In the genomic region with DNA sequence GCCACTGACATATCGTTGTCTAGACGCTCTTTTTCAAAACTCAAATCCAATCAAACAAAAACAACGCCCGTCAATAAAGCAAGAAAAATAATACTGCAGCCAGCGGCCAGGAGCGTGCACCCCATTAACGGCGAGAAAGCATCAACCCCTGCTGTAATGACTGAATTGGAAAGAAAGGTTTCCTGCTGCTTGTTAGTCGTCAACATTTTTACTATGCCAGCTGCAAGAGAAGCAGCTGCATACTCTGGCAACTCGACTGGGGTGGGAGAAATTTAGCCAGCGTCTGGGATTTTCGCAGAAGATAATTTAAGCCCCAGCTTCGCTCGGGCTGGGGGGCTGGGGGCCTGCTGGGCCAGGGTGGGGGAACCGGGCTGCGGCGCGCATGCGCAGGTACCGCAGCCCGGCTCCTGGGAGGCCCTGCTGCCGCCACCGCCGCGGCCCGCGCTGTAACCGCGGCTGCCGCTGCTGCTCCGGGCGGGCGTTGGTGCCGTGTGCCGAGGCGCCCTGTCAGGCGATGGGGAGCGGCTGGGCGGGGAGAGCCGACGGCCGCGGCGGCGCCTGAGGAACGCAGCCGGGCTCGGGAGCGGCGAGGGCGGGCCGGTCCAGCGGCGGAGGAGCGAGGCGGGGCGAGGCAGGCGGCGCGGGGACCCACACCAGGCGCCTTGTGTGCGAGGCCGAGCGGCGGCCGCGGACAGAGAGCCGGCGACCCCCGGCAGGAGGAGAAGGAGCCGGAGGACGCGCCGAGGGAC, we compare ENCODE assay signal across 8 cellular contexts. TPM values are rescaled to one million over a fixed set of nuclear protein-coding genes. Genes with fewer than 3 reads are reported as not detected.
DNase-seq lines count a peak whose midpoint lies in the region; ATAC-seq and TF ChIP-seq lines count a peak whose summit lies in the region.

No MANE protein-coding gene starts in this region.

- no peaks in the 10 kb centered on the region for H3K27me3 ChIP-seq in liver (ENCODE audit: control insufficient read depth in 4 of 4, insufficient read depth in 4 of 4, low read length in 3 of 4)

- peak overlapping the region; percentile 98 for H3K4me3 Mint-ChIP-seq in activated CD4-positive, alpha-beta T cell treated with anti-CD3 and anti-CD28 coated beads, Interleukin-2, amount 10 ng/mL, durations not matched to agents 24 days and 14 days

- peak; percentile 97 for DNase-seq in AG20443 (ENCODE audit: low spot score)
- DNase-seq in NCI-H510A (lab: John Stamatoyannopoulos, UW) = peak; percentile 31
- DNase-seq in activated CD4-positive, alpha-beta T cell treated with anti-CD3 and anti-CD28 coated beads, Interleukin-2, amount 10 ng/mL, durations not matched to agents 24 days and 14 days = peak; percentile 92
- DNase-seq in dedifferentiated amniotic fluid mesenchymal stem cell (ENCODE audit: extremely low spot score) = peak; percentile 68
- DNase-seq in stimulated activated CD4-positive, alpha-beta T cell treated with anti-CD3 and anti-CD28 coated beads, Interleukin-2, amount 100 ng/mL, for 48 hours = peak; percentile 41 to 58

- H3K27me3 Mint-ChIP-seq in activated CD4-positive, alpha-beta T cell treated with anti-CD3 and anti-CD28 coated beads, Interleukin-2, amount 10 ng/mL, durations not matched to agents 24 days and 14 days = no peaks in the 10 kb centered on the region

- ATAC-seq in GM19035 (IDR thresholded peaks at IDR 0.05; ENCODE audit: unreplicated experiment) = peak; percentile 49
- peak; percentile 56 for ATAC-seq in HG03280 (IDR thresholded peaks at IDR 0.05; ENCODE audit: unreplicated experiment)

- peak overlapping the region; percentile 76 to 98 (median 87) for H3K4me3 ChIP-seq in liver (ENCODE audit: low read depth in 1 of 3, low read length in 3 of 3)

- peak overlapping the region; percentile 85 to 88 for H3K27ac ChIP-seq in liver (ENCODE audit: low read depth in 1 of 2, low read length in 2 of 2)

- H3K9me3 ChIP-seq in liver (ENCODE audit: control insufficient read depth in 4 of 4, low read length in 3 of 4) = no peaks in the 10 kb centered on the region

- under 1% methylated on average over 74 of the region's 74 CpGs for WGBS in liver

- peaks cover 35% of the 10 kb centered on the region for H3K4me1 Mint-ChIP-seq in activated CD4-positive, alpha-beta T cell treated with anti-CD3 and anti-CD28 coated beads, Interleukin-2, amount 10 ng/mL, durations not matched to agents 24 days and 14 days

- H3K9me3 Mint-ChIP-seq in activated CD4-positive, alpha-beta T cell treated with anti-CD3 and anti-CD28 coated beads, Interleukin-2, amount 10 ng/mL, durations not matched to agents 24 days and 14 days = peaks cover 3% of the 10 kb centered on the region

- peak; percentile 0 for TF ChIP-seq CTCF in liver (IDR thresholded peaks at IDR 0.05; ENCODE audit: low read depth, low read length, missing input control)

- H3K36me3 ChIP-seq in liver (ENCODE audit: control insufficient read depth in 4 of 4, insufficient read depth in 3 of 4, low read depth in 1 of 4, low read length in 3 of 4) = no peaks in the 10 kb centered on the region

- peak overlapping the region; percentile 93 for H3K27ac Mint-ChIP-seq in activated CD4-positive, alpha-beta T cell treated with anti-CD3 and anti-CD28 coated beads, Interleukin-2, amount 10 ng/mL, durations not matched to agents 24 days and 14 days

- peaks cover 2 to 19% (median 13%) of the 10 kb centered on the region in 4 donors for H3K4me1 ChIP-seq in liver (ENCODE audit: control insufficient read depth in 4 of 4, insufficient read depth in 4 of 4, low read length in 3 of 4)

- intact Hi-C loops in activated CD4-positive, alpha-beta T cell treated with anti-CD3 and anti-CD28 coated beads, Interleukin-2, amount 10 ng/mL, durations not matched to agents 24 days and 14 days (cut with micrococcal nuclease) = loop anchor here (1.0 to 10.0 kb wide), 6 partner anchors 8 to 1389 kb away; partner anchors contain the start of genes FBXO30 and SHPRH

- peak overlapping the region; percentile 80 to 85 for H3K9ac ChIP-seq in liver (ENCODE audit: low read depth in 1 of 2, low read length in 2 of 2)

- H3K36me3 Mint-ChIP-seq in activated CD4-positive, alpha-beta T cell treated with anti-CD3 and anti-CD28 coated beads, Interleukin-2, amount 10 ng/mL, durations not matched to agents 24 days and 14 days (ENCODE audit: low read depth) = peaks cover 12% of the 10 kb centered on the region

- no peak for TF ChIP-seq RAD21 in liver (IDR thresholded peaks at IDR 0.05)

TF ChIP-seq in liver, 16 proteins besides CTCF, POLR2A, EP300 and RAD21:
- TF ChIP-seq TAF1 (conservative IDR thresholded peaks at IDR 0.05) = no peak
- TF ChIP-seq YY1 (IDR thresholded peaks at IDR 0.05) = no peak
- no peak for TF ChIP-seq HNF4A (conservative IDR thresholded peaks at IDR 0.05)
- TF ChIP-seq NR2F2 (IDR thresholded peaks at IDR 0.05) = no peak
- no peak for TF ChIP-seq ZBTB33 (IDR thresholded peaks at IDR 0.05)
- TF ChIP-seq SP1 (IDR thresholded peaks at IDR 0.05) = no peak
- TF ChIP-seq FOXA2 (IDR thresholded peaks at IDR 0.05) = no peak
- TF ChIP-seq ATF3 (IDR thresholded peaks at IDR 0.05) = no peak

RNA-seq across cellular contexts. Expression of gene STXBP5, which starts 0.7 kb away (rescaled TPM):
- 28.6 and 29.5 TPM in 2 replicates for total RNA-seq in activated CD4-positive, alpha-beta T cell treated with anti-CD3 and anti-CD28 coated beads, Interleukin-2, amount 10 ng/mL, durations not matched to agents 24 days and 14 days
- total RNA-seq in liver = 1 to 10 TPM; 7.6 to 8.9 TPM
- 1 to 10 TPM; 1.9 to 2.0 TPM for polyA plus RNA-seq in liver

Comparison
In these comparisons a context has a peak if more than half of its experiments do, and no peak if none do; other contexts are left out.
1. Peak in every context shown above with its lines: DNase-seq, ATAC-seq, H3K4me3 ChIP-seq and H3K27ac ChIP-seq.
2. DNase-seq: peak in every context shown above with its lines; median percentile 97 in AG20443; 92 in activated CD4-positive, alpha-beta T cell treated with anti-CD3 and anti-CD28 coated beads, Interleukin-2, amount 10 ng/mL, durations not matched to agents 24 days and 14 days; 68 in dedifferentiated amniotic fluid mesenchymal stem cell; 50 in stimulated activated CD4-positive, alpha-beta T cell treated with anti-CD3 and anti-CD28 coated beads, Interleukin-2, amount 100 ng/mL, for 48 hours; 31 in NCI-H510A.